ENCODE assay signal across 17 cellular contexts in genomic region chr12:788288-788687, GRCh38. TPM values are rescaled to one million over a fixed set of nuclear protein-coding genes. Genes with fewer than 3 reads are reported as not detected.
A peak's percentile ranks its signal among the peaks of the same experiment; 100 is the strongest.
DNase-seq lines count a peak whose midpoint lies in the region; ATAC-seq, FAIRE-seq and TF ChIP-seq lines count a peak whose summit lies in the region.
"Had no signal": no experiment of that assay in that cellular context is flagged by ENCODE, and none has a peak within 500 bp of the region (broad histone marks: within the 10 kb centered on the region; RNA-seq: fewer than 3 reads in every experiment).

No MANE protein-coding gene starts in this region.

- CTCF ChIA-PET in HEK293 (lab: Yijun Ruan, JAX), result interaction anchor here (2.1 kb wide), 1 partner anchor 37 kb away, joined by 9 read pairs; no protein-coding TSS in a partner anchor
- CTCF ChIA-PET in endothelial cell of umbilical vein (lab: Charles Lee), result interaction anchor here (0.7 to 1.9 kb wide), 5 partner anchors 8 to 28 kb away, joined by 3 to 8 read pairs (median 3); no protein-coding TSS in a partner anchor

- POLR2A ChIA-PET in HEK293 (lab: Yijun Ruan, JAX) (interaction anchor here (1.0 kb wide), 1 partner anchor 161 kb away, joined by 3 read pairs; the partner anchor contains the start of gene RAD52), endothelial cell of umbilical vein (lab: Charles Lee) (no interaction called here)

- no peak overlapping the region for H2AFZ ChIP-seq in endothelial cell of umbilical vein (ENCODE audit: low read depth, low read length)

- H3K4me2 ChIP-seq in endothelial cell of umbilical vein (ENCODE audit: insufficient read depth, low read length), result no peak overlapping the region

- H3K4me1 ChIP-seq in HEK293 (ENCODE audit: control insufficient read depth, insufficient read depth, low read length) (peaks cover 26% of the 10 kb centered on the region), endothelial cell of umbilical vein (ENCODE audit: control insufficient read depth, extremely low read depth, insufficient read depth, low read length) (peaks cover 43% of the 10 kb centered on the region)

- no peak for TF ChIP-seq POLR2A in endothelial cell of umbilical vein (IDR thresholded peaks at IDR 0.05; ENCODE audit: low read depth, low read length)

- no peak for ATAC-seq in stimulated activated memory B cell treated with anti-CD40 and anti-IgM and Interleukin-4, amounts not matched to agents 10 μg/mL and 1 μg/mL and 100 μg/mL, for 72 hours
- no peak for ATAC-seq in HG02642 (IDR thresholded peaks at IDR 0.05; ENCODE audit: poor library complexity, unreplicated experiment)

- H3K9me3 ChIP-seq in HEK293 (ENCODE audit: control insufficient read depth, insufficient read depth, low read depth, low read length), result no peaks in the 10 kb centered on the region
- no peaks in the 10 kb centered on the region for H3K9me3 ChIP-seq in endothelial cell of umbilical vein (replicated peaks; ENCODE audit: control insufficient read depth, insufficient read depth, low read length)
- H3K9me3 ChIP-seq: Peyer's patch had no signal

- H3K9me1 ChIP-seq in endothelial cell of umbilical vein (replicated peaks; ENCODE audit: control insufficient read depth, extremely low read depth, insufficient read depth, low read length), result peaks cover 4% of the 10 kb centered on the region

- peaks cover 19% of the 10 kb centered on the region for H4K20me1 ChIP-seq in endothelial cell of umbilical vein (replicated peaks; ENCODE audit: control insufficient read depth, extremely low read depth, insufficient read depth, low read length)

- no peaks in the 10 kb centered on the region for H3K9me3 Mint-ChIP-seq in stimulated activated memory B cell treated with anti-CD40 and anti-IgM and Interleukin-4, amounts not matched to agents 10 μg/mL and 1 μg/mL and 100 μg/mL, for 72 hours

- peak overlapping the region; percentile 60 for H3K27ac Mint-ChIP-seq in stimulated activated memory B cell treated with anti-CD40 and anti-IgM and Interleukin-4, amounts not matched to agents 10 μg/mL and 1 μg/mL and 100 μg/mL, for 72 hours

- H3K27me3 Mint-ChIP-seq in stimulated activated memory B cell treated with anti-CD40 and anti-IgM and Interleukin-4, amounts not matched to agents 10 μg/mL and 1 μg/mL and 100 μg/mL, for 72 hours, result no peaks in the 10 kb centered on the region

- dilution Hi-C loops in endothelial cell of umbilical vein (cut with MboI; ENCODE audit: extremely low pct_ligation_motif_present, low sequenced_read_pairs), result no loop called here

- peaks cover 69% of the 10 kb centered on the region for H3K4me1 Mint-ChIP-seq in stimulated activated memory B cell treated with anti-CD40 and anti-IgM and Interleukin-4, amounts not matched to agents 10 μg/mL and 1 μg/mL and 100 μg/mL, for 72 hours

- no TSS peak for BruUV-seq in endothelial cell of umbilical vein (replicated peaks; lab: Mats Ljungman, UMichigan)

- H3K36me3 Mint-ChIP-seq in stimulated activated memory B cell treated with anti-CD40 and anti-IgM and Interleukin-4, amounts not matched to agents 10 μg/mL and 1 μg/mL and 100 μg/mL, for 72 hours, result peaks cover 11% of the 10 kb centered on the region

- intact Hi-C loops in endothelial cell of umbilical vein (cut with micrococcal nuclease), result no loop called here

- no peaks in the 10 kb centered on the region for H3K27me3 ChIP-seq in endothelial cell of umbilical vein (ENCODE audit: control insufficient read depth in 2 of 2, insufficient read depth in 2 of 2, low read length in 2 of 2)
- H3K27me3 ChIP-seq: Peyer's patch had no signal

- no peak overlapping the region for H3K9ac ChIP-seq in endothelial cell of umbilical vein (replicated peaks; ENCODE audit: extremely low read depth, insufficient read depth, low read length)

- DNase-seq in activated effector memory CD4-positive, alpha-beta T cell treated with anti-CD3 and anti-CD28 coated beads, Interleukin-2, amount 50 U/mL, for 16 hours, result peak; percentile 60
- no peak for DNase-seq in activated effector memory CD4-positive, alpha-beta T cell treated with Interleukin-2 at 50 U/mL for 16 hours
- DNase-seq in endothelial cell of umbilical vein (ENCODE audit: low read depth, low spot score) (peak; percentile 52), DMS153 treated with DMSO at 0.1 percent for 48 hours (lab: John Stamatoyannopoulos, UW; ENCODE audit: unreplicated experiment) (no peak)
- no peak for DNase-seq in activated naive CD4-positive, alpha-beta T cell treated with anti-CD3 and anti-CD28 coated beads, Interleukin-2, amount 50 U/mL, for 16 hours
- DNase-seq: DMS 273 treated with DMSO at 0.1 percent for 48 hours, IMR-90, MV-4-11, NCI-H1417 treated with DMSO at 0.1 percent for 48 hours, NCI-H2029, NCI-H510A, Peyer's patch, SIG-M5 had no signal

- no peak overlapping the region for H3K27ac ChIP-seq in HEK293 (ENCODE audit: extremely low read depth, low read depth, low read length)
- H3K27ac ChIP-seq in endothelial cell of umbilical vein (ENCODE audit: insufficient read depth, low read depth, low read length), result no peak overlapping the region
- H3K27ac ChIP-seq: Peyer's patch had no signal

- TF ChIP-seq CTCF in HEK293 (tag by site-specific recombination; IDR thresholded peaks at IDR 0.05) (no peak), endothelial cell of umbilical vein (IDR thresholded peaks at IDR 0.05; ENCODE audit: extremely low read depth in 1 of 2, insufficient read depth in 1 of 2, low read depth in 1 of 2, low read length in 2 of 2) (no peak)

- H3K4me3 ChIP-seq in HEK293 (ENCODE audit: low read depth, low read length) (no peak overlapping the region), endothelial cell of umbilical vein (replicated peaks in 1 of 3; ENCODE audit: insufficient read depth in 1 of 3, low read depth in 1 of 3, low read length in 3 of 3) (no peak overlapping the region)
- H3K4me3 ChIP-seq: Peyer's patch had no signal

- peak; percentile 49 for FAIRE-seq in endothelial cell of umbilical vein (lab: Jason Lieb, UNC)
- FAIRE-seq: H54 had no signal

- peaks cover 92% of the 10 kb centered on the region for H3K79me2 ChIP-seq in endothelial cell of umbilical vein (ENCODE audit: control insufficient read depth, insufficient read depth, low read length)

- H3K36me3 ChIP-seq in HEK293 (ENCODE audit: control insufficient read depth in 2 of 2, insufficient read depth in 1 of 2, low read length in 2 of 2), result no peaks in the 10 kb centered on the region; a peak in 1 of 3 replicates
- H3K36me3 ChIP-seq in endothelial cell of umbilical vein (ENCODE audit: control insufficient read depth in 2 of 2, extremely low read depth in 1 of 2, insufficient read depth in 2 of 2, low read length in 2 of 2), result no peaks in the 10 kb centered on the region
- H3K36me3 ChIP-seq: Peyer's patch had no signal

- H3K4me3 Mint-ChIP-seq in stimulated activated memory B cell treated with anti-CD40 and anti-IgM and Interleukin-4, amounts not matched to agents 10 μg/mL and 1 μg/mL and 100 μg/mL, for 72 hours, result no peak overlapping the region

TF ChIP-seq in HEK293, 187 proteins besides CTCF, POLR2A, EP300 and RAD21:
- TF ChIP-seq ZFHX2 (tag by site-specific recombination; conservative IDR thresholded peaks at IDR 0.05), result no peak
- no peak for TF ChIP-seq ATF2 (tag by site-specific recombination; IDR thresholded peaks at IDR 0.05; ENCODE audit: low read depth)
- TF ChIP-seq SETDB1 (IDR thresholded peaks at IDR 0.05; ENCODE audit: insufficient read length, low read length), result peak; percentile 19
- TF ChIP-seq ZNF621 (tag by site-specific recombination; IDR thresholded peaks at IDR 0.05), result no peak

TF ChIP-seq in endothelial cell of umbilical vein, 7 proteins besides CTCF, POLR2A, EP300 and RAD21:
- TF ChIP-seq JUN (IDR thresholded peaks at IDR 0.05; ENCODE audit: borderline replicate concordance, insufficient read depth, insufficient read length, low read depth) (no peak), POLR2AphosphoS5 (IDR thresholded peaks at IDR 0.05; ENCODE audit: insufficient read depth, low read depth, low read length) (no peak), EZH2 (IDR thresholded peaks at IDR 0.05; ENCODE audit: borderline replicate concordance, low read depth, low read length, severe bottlenecking) (no peak), MYC (IDR thresholded peaks at IDR 0.05; ENCODE audit: low read depth, low read length) (no peak), GATA2 (IDR thresholded peaks at IDR 0.05; ENCODE audit: insufficient read depth, insufficient read length, low read depth, low read length) (no peak), FOS (IDR thresholded peaks at IDR 0.05; ENCODE audit: borderline replicate concordance, insufficient read depth, low read length) (no peak)

RNA-seq across cellular contexts. Expression of gene WNK1, which starts 35.9 kb away (rescaled TPM):
- 104 and 108 TPM in 2 replicates for total RNA-seq in endothelial cell of umbilical vein
- 43.7 and 46.3 TPM in 2 replicates for polyA plus RNA-seq in endothelial cell of umbilical vein
- 45.3 and 50.4 TPM in 2 replicates for polyA plus RNA-seq in endothelial cell of umbilical vein (2011; cell fraction: cytosol; rRNA removed)
- 96.2 and 115 TPM in 2 replicates for polyA plus RNA-seq in endothelial cell of umbilical vein (2011; cell fraction: nucleus; rRNA removed)
- 75.2 and 89.1 TPM in 2 replicates for polyA plus RNA-seq in endothelial cell of umbilical vein (2012)
- polyA minus RNA-seq in endothelial cell of umbilical vein, result 243 and 259 TPM in 2 replicates
- polyA minus RNA-seq in endothelial cell of umbilical vein (2011; cell fraction: cytosol; rRNA and poly(A)+ RNA removed), result 201 TPM
- 287 and 385 TPM in 2 replicates for polyA minus RNA-seq in endothelial cell of umbilical vein (2011; cell fraction: nucleus; rRNA and poly(A)+ RNA removed)

Comparison
In these comparisons a context has a peak if more than half of its experiments do, and no peak if none do; other contexts are left out.
1. DNase-seq: peak in activated effector memory CD4-positive, alpha-beta T cell treated with anti-CD3 and anti-CD28 coated beads, Interleukin-2, amount 50 U/mL, for 16 hours (single experiment) and endothelial cell of umbilical vein (single experiment); none in activated effector memory CD4-positive, alpha-beta T cell treated with Interleukin-2 at 50 U/mL for 16 hours (single experiment), DMS153 treated with DMSO at 0.1 percent for 48 hours (single experiment) and activated naive CD4-positive, alpha-beta T cell treated with anti-CD3 and anti-CD28 coated beads, Interleukin-2, amount 50 U/mL, for 16 hours (single experiment).